1 cellular context compared by ENCODE assay signal in genomic region chr11:5684627-5685362, GRCh38.
A peak's percentile ranks its signal among the peaks of the same experiment; 100 is the strongest.
TF ChIP-seq lines count a peak whose summit lies in the region.

A gene with protein sequence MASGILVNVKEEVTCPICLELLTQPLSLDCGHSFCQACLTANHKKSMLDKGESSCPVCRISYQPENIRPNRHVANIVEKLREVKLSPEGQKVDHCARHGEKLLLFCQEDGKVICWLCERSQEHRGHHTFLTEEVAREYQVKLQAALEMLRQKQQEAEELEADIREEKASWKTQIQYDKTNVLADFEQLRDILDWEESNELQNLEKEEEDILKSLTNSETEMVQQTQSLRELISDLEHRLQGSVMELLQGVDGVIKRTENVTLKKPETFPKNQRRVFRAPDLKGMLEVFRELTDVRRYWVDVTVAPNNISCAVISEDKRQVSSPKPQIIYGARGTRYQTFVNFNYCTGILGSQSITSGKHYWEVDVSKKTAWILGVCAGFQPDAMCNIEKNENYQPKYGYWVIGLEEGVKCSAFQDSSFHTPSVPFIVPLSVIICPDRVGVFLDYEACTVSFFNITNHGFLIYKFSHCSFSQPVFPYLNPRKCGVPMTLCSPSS (minus strand): TSS chr11:5685074. CDS start chr11:5680177, 4,897 bp downstream.

TF ChIP-seq in SK-N-SH, 30 proteins besides CTCF, POLR2A, EP300 and RAD21 (continued from another document):
- TF ChIP-seq MXI1 (IDR thresholded peaks at IDR 0.05; ENCODE audit: low read depth, low read length) (no peak), SIN3A (IDR thresholded peaks at IDR 0.05; ENCODE audit: borderline replicate concordance, low read depth, low read length) (peak; percentile 17; the same call in 1 of the 2 replicates), PBX3 (IDR thresholded peaks at IDR 0.05) (peak; percentile 28; the same call in 1 of the 2 replicates), FOSL2 (IDR thresholded peaks at IDR 0.05; ENCODE audit: borderline replicate concordance, low read depth) (peak; percentile 43; the same call in 1 of the 2 replicates), RFX5 (IDR thresholded peaks at IDR 0.05; ENCODE audit: low read length) (peak; percentile 57; the same call in 1 of the 2 replicates)
- TF ChIP-seq, protein P1, sequence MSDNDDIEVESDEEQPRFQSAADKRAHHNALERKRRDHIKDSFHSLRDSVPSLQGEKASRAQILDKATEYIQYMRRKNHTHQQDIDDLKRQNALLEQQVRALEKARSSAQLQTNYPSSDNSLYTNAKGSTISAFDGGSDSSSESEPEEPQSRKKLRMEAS (IDR thresholded peaks at IDR 0.05; ENCODE audit: low read depth) = 0 out of 2 replicates have a peak, but pooled peaks have one; percentile 12
